9 cellular contexts compared by ENCODE assay signal in genomic region chr5:126808619-126809018, GRCh38. TPM values are rescaled to one million over a fixed set of nuclear protein-coding genes. Genes with fewer than 3 reads are reported as not detected.
DNase-seq lines count a peak whose midpoint lies in the region; TF ChIP-seq lines count a peak whose summit lies in the region.
"Had no signal": no experiment of that assay in that cellular context is flagged by ENCODE, and none has a peak within 500 bp of the region (broad histone marks: within the 10 kb centered on the region; RNA-seq: fewer than 3 reads in every experiment).

No MANE protein-coding gene starts in this region.

- H4K20me1 ChIP-seq in BLaER1 = peaks cover 73% of the 10 kb centered on the region

- peaks cover 41% of the 10 kb centered on the region for H3K4me1 ChIP-seq in BLaER1
- H3K4me1 ChIP-seq: SJCRH30 had no signal

- no peak for DNase-seq in GM13977 (ENCODE audit: low spot score)
- peak; percentile 47 for DNase-seq in LHCN-M2 (ENCODE audit: low read depth)
- peak; percentile 61 for DNase-seq in MCF 10A (ENCODE audit: unreplicated experiment)
- peak; percentile 19 for DNase-seq in medulla oblongata (ENCODE audit: extremely low spot score)
- DNase-seq in posterior cingulate gyrus = no peak
- no peak for DNase-seq in hepatic stellate cell (ENCODE audit: low spot score)
- no peak for DNase-seq in NCI-H1105 treated with DMSO at 0.1 percent for 48 hours (lab: John Stamatoyannopoulos, UW)

- CTCF ChIA-PET in MCF 10A (lab: Yijun Ruan, JAX) = interaction anchor here (0.6 to 5.9 kb wide), 17 partner anchors 14 to 1151 kb away, joined by 3 to 61 read pairs (median 5); partner anchors contain the start of genes ALDH7A1 and LMNB1

- peaks cover 97% of the 10 kb centered on the region for H3K36me3 ChIP-seq in BLaER1

- TF ChIP-seq CTCF in GM13977 (IDR thresholded peaks at IDR 0.05; ENCODE audit: extremely low read depth, insufficient read depth, missing control alignments) (peak; percentile 41), MCF 10A (IDR thresholded peaks at IDR 0.05; ENCODE audit: unreplicated experiment) (peak; percentile 47)

- H3K27me3 ChIP-seq in BLaER1 = no peaks in the 10 kb centered on the region
- H3K27me3 ChIP-seq: SJCRH30 had no signal

- BruUV-seq in MCF 10A (replicated peaks; lab: Mats Ljungman, UMichigan) = no TSS peak

- H3K4me2 ChIP-seq in BLaER1 = peak overlapping the region; percentile 20; the same call in 1 of the 2 replicates

- no peak overlapping the region for H3K4me3 ChIP-seq in BLaER1
- H3K4me3 ChIP-seq: SJCRH30 had no signal

- intact Hi-C loops in MCF 10A (cut with micrococcal nuclease) = no loop called here
- intact Hi-C loops in posterior cingulate gyrus (cut with DNase I) = no loop called here

- peaks cover 17% of the 10 kb centered on the region for H3K4me1 Mint-ChIP-seq in MCF 10A (ENCODE audit: insufficient read depth, unreplicated experiment)

- no peak overlapping the region for H3K4me3 Mint-ChIP-seq in MCF 10A (ENCODE audit: unreplicated experiment)

- H3K9me3 Mint-ChIP-seq in MCF 10A (ENCODE audit: unreplicated experiment) = no peaks in the 10 kb centered on the region

- peak overlapping the region; percentile 61 for H3K27ac Mint-ChIP-seq in MCF 10A (ENCODE audit: low read depth, unreplicated experiment)

- H3K9me3 ChIP-seq in BLaER1 = no peaks in the 10 kb centered on the region
- H3K9me3 ChIP-seq: SJCRH30 had no signal

- in situ Hi-C loops in GM13977 (cut with MboI; ENCODE audit: low pct_unique_long_range_greater_than_20kb, low sequenced_read_pairs, unreplicated experiment) = no loop called here

- POLR2A ChIA-PET in MCF 10A (lab: Yijun Ruan, JAX) = interaction anchor here (0.7 to 1.7 kb wide), 2 partner anchors 27 to 600 kb away, joined by 3 to 8 read pairs; no protein-coding TSS in a partner anchor

- H3K27me3 Mint-ChIP-seq in MCF 10A (ENCODE audit: insufficient read depth, unreplicated experiment) = no peaks in the 10 kb centered on the region

- H3K27ac ChIP-seq in BLaER1 = peak overlapping the region; percentile 45; the same call in 1 of the 2 replicates
- H3K27ac ChIP-seq: SJCRH30 had no signal

- H3K36me3 Mint-ChIP-seq in MCF 10A (ENCODE audit: insufficient read depth, unreplicated experiment) = peaks cover 38% of the 10 kb centered on the region

- no peak overlapping the region for H3K9ac ChIP-seq in BLaER1

RNA-seq across cellular contexts. Expression of gene LMNB1, which starts 31.7 kb away (rescaled TPM):
- 121 and 142 TPM in 2 replicates for total RNA-seq in LHCN-M2 (2014; rRNA removed)
- polyA plus RNA-seq in LHCN-M2 (2012) = 39.7 TPM
- 19.6 and 31.6 TPM in 2 replicates for total RNA-seq in MCF 10A (2022)

Comparison
In these comparisons a context has a peak if more than half of its experiments do, and no peak if none do; other contexts are left out.
1. DNase-seq: peak in LHCN-M2 (single experiment), MCF 10A (single experiment) and medulla oblongata (single experiment); none in GM13977 (single experiment), posterior cingulate gyrus (0 of 10), hepatic stellate cell (single experiment) and NCI-H1105 treated with DMSO at 0.1 percent for 48 hours (single experiment).